Comparison of ENCODE assay signal across 18 cellular contexts in genomic region chr2:152165780-152166179, GRCh38. TPM values are rescaled to one million over a fixed set of nuclear protein-coding genes. Genes with fewer than 3 reads are reported as not detected.
DNase-seq lines count a peak whose midpoint lies in the region; ATAC-seq, FAIRE-seq and TF ChIP-seq lines count a peak whose summit lies in the region.
"Had no signal": no experiment of that assay in that cellular context is flagged by ENCODE, and none has a peak within 500 bp of the region (broad histone marks: within the 10 kb centered on the region; RNA-seq: fewer than 3 reads in every experiment).

No MANE protein-coding gene starts in this region.

- no peaks in the 10 kb centered on the region for H3K27me3 Mint-ChIP-seq in activated naive CD4-positive, alpha-beta T cell treated with anti-CD3 and anti-CD28 coated beads, Interleukin-2, amount 10 ng/mL, durations not matched to agents 7 days and 5 days
- H3K27me3 Mint-ChIP-seq in activated naive CD4-positive, alpha-beta T cell treated with anti-CD3 and anti-CD28 coated beads for 36 hours (ENCODE audit: low read depth), result no peaks in the 10 kb centered on the region
- no peaks in the 10 kb centered on the region for H3K27me3 Mint-ChIP-seq in CD8-positive, alpha-beta T cell (ENCODE audit: low read depth)

- no peaks in the 10 kb centered on the region for H3K9me3 ChIP-seq in kidney (ENCODE audit: control insufficient read depth in 1 of 2, low read length in 2 of 2)
- H3K9me3 ChIP-seq in stomach, result no peaks in the 10 kb centered on the region
- no peaks in the 10 kb centered on the region for H3K9me3 ChIP-seq in CD8-positive, alpha-beta T cell (ENCODE audit: low read length)

- no peak for FAIRE-seq in kidney (lab: Jason Lieb, UNC)
- FAIRE-seq: RCC 7860 had no signal

- intact Hi-C loops in activated naive CD4-positive, alpha-beta T cell treated with anti-CD3 and anti-CD28 coated beads for 36 hours (cut with micrococcal nuclease), result loop anchor here (1.0 kb wide), 1 partner anchor 10 kb away; the partner anchor contains the start of gene STAM2
- intact Hi-C loops in kidney (cut with DNase I) (no loop called here), stomach (cut with DNase I; ENCODE audit: low total_unique reads) (no loop called here)
- intact Hi-C loops in CD8-positive, alpha-beta T cell (cut with DNase I, micrococcal nuclease), result no loop called here

- H3K4me1 Mint-ChIP-seq in activated naive CD4-positive, alpha-beta T cell treated with anti-CD3 and anti-CD28 coated beads, Interleukin-2, amount 10 ng/mL, durations not matched to agents 7 days and 5 days, result peaks cover 16% of the 10 kb centered on the region
- peaks cover 35% of the 10 kb centered on the region for H3K4me1 Mint-ChIP-seq in activated naive CD4-positive, alpha-beta T cell treated with anti-CD3 and anti-CD28 coated beads for 36 hours (ENCODE audit: low read depth)
- H3K4me1 Mint-ChIP-seq in CD8-positive, alpha-beta T cell (ENCODE audit: low read depth), result peaks cover 56% of the 10 kb centered on the region

- H3K4me1 ChIP-seq in kidney (ENCODE audit: control insufficient read depth in 1 of 2, insufficient read depth in 1 of 2, low read depth in 1 of 2, low read length in 2 of 2), result peaks cover 5 to 43% of the 10 kb centered on the region in 2 donors
- H3K4me1 ChIP-seq in stomach, result peaks cover 44 to 78% (median 67%) of the 10 kb centered on the region in 4 donors
- peaks cover 10% of the 10 kb centered on the region for H3K4me1 ChIP-seq in CD8-positive, alpha-beta T cell (ENCODE audit: insufficient read depth, low read length)

- no peak for ATAC-seq in HG03025 (IDR thresholded peaks at IDR 0.05; ENCODE audit: low FRiP score, unreplicated experiment)
- no peak for ATAC-seq in CD8-positive, alpha-beta T cell
- ATAC-seq: GM23338 had no signal

- DNase-seq in activated naive CD4-positive, alpha-beta T cell treated with anti-CD3 and anti-CD28 coated beads, Interleukin-2, amount 10 ng/mL, durations not matched to agents 7 days and 5 days, result no peak
- no peak for DNase-seq in activated naive CD4-positive, alpha-beta T cell treated with anti-CD3 and anti-CD28 coated beads for 36 hours
- DNase-seq in kidney (no peak), stomach (no peak)
- no peak for DNase-seq in activated CD4-positive, CD25-positive, alpha-beta regulatory T cell treated with anti-CD3 and anti-CD28 coated beads, Interleukin-2, amount 50 U/mL, for 72 hours
- DNase-seq in CD8-positive, alpha-beta T cell, result no peak
- DNase-seq: 8988T, C1 segment of cervical spinal cord, COR-L47, MV-4-11, NCI-H1436, NCI-H2081 treated with DMSO at 0.1 percent for 48 hours, NCI-H524, SHP77 had no signal

- H3K4me3 Mint-ChIP-seq in activated naive CD4-positive, alpha-beta T cell treated with anti-CD3 and anti-CD28 coated beads, Interleukin-2, amount 10 ng/mL, durations not matched to agents 7 days and 5 days, result no peak overlapping the region
- no peak overlapping the region for H3K4me3 Mint-ChIP-seq in activated naive CD4-positive, alpha-beta T cell treated with anti-CD3 and anti-CD28 coated beads for 36 hours
- H3K4me3 Mint-ChIP-seq in CD8-positive, alpha-beta T cell, result no peak overlapping the region
- H3K4me3 Mint-ChIP-seq: GM23338 had no signal

- WGBS in stomach, 5 donors, result 55 to 78% (median 57%) methylated on average over 7 of the region's 7 CpGs

- POLR2A ChIA-PET in CD8-positive, alpha-beta T cell (lab: Charles Lee), result no interaction called here

- TF ChIP-seq CTCF in VCaP (conservative IDR thresholded peaks at IDR 0.05) (no peak), kidney (IDR thresholded peaks at IDR 0.05; ENCODE audit: borderline replicate concordance, extremely low read depth, insufficient read depth) (no peak), stomach (IDR thresholded peaks at IDR 0.05) (no peak)
- TF ChIP-seq CTCF in CD8-positive, alpha-beta T cell (IDR thresholded peaks at IDR 0.05), result no peak

- CTCF ChIA-PET in activated naive CD4-positive, alpha-beta T cell treated with anti-CD3 and anti-CD28 coated beads, Interleukin-2, amount 10 ng/mL, durations not matched to agents 7 days and 5 days (lab: Charles Lee), result interaction anchor here (0.7 to 1.0 kb wide), 2 partner anchors 10 to 473 kb away, joined by 3 to 4 read pairs; partner anchors contain the start of gene STAM2
- CTCF ChIA-PET in activated naive CD4-positive, alpha-beta T cell treated with anti-CD3 and anti-CD28 coated beads for 36 hours (lab: Charles Lee), result no interaction called here
- CTCF ChIA-PET in CD8-positive, alpha-beta T cell (lab: Charles Lee), result no interaction called here

- H3K27ac ChIP-seq in VCaP, result 0 out of 2 replicates have a peak overlapping the region, but pooled peaks have one; percentile 34
- peak overlapping the region; percentile 53 to 80 for H3K27ac ChIP-seq in kidney (ENCODE audit: low read depth in 2 of 2, low read length in 2 of 2)
- H3K27ac ChIP-seq in stomach, result peak overlapping the region in 4 of 5 donors; percentile 8 to 96 (median 55)
- no peak overlapping the region for H3K27ac ChIP-seq in CD8-positive, alpha-beta T cell (ENCODE audit: low read depth, low read length)

- no peak for TF ChIP-seq EP300 in stomach (IDR thresholded peaks at IDR 0.05)

- peaks cover 2% of the 10 kb centered on the region for H3K9me3 Mint-ChIP-seq in activated naive CD4-positive, alpha-beta T cell treated with anti-CD3 and anti-CD28 coated beads, Interleukin-2, amount 10 ng/mL, durations not matched to agents 7 days and 5 days
- H3K9me3 Mint-ChIP-seq in activated naive CD4-positive, alpha-beta T cell treated with anti-CD3 and anti-CD28 coated beads for 36 hours, result no peaks in the 10 kb centered on the region
- no peaks in the 10 kb centered on the region for H3K9me3 Mint-ChIP-seq in CD8-positive, alpha-beta T cell

- peaks cover 6% of the 10 kb centered on the region for H3K36me3 Mint-ChIP-seq in activated naive CD4-positive, alpha-beta T cell treated with anti-CD3 and anti-CD28 coated beads, Interleukin-2, amount 10 ng/mL, durations not matched to agents 7 days and 5 days
- peaks cover 6% of the 10 kb centered on the region for H3K36me3 Mint-ChIP-seq in activated naive CD4-positive, alpha-beta T cell treated with anti-CD3 and anti-CD28 coated beads for 36 hours (ENCODE audit: low read depth)
- peaks cover 15% of the 10 kb centered on the region for H3K36me3 Mint-ChIP-seq in CD8-positive, alpha-beta T cell

- H3K27me3 ChIP-seq in stomach, result no peaks in the 10 kb centered on the region
- no peaks in the 10 kb centered on the region for H3K27me3 ChIP-seq in CD8-positive, alpha-beta T cell (ENCODE audit: insufficient read depth, low read length)

- TF ChIP-seq POLR2A in stomach (IDR thresholded peaks at IDR 0.05), result no peak

- H3K4me3 ChIP-seq in kidney (ENCODE audit: low read length in 2 of 2), result no peak overlapping the region
- H3K4me3 ChIP-seq in stomach, result no peak overlapping the region
- no peak overlapping the region for H3K4me3 ChIP-seq in CD8-positive, alpha-beta T cell (ENCODE audit: low read depth, low read length)
- H3K4me3 ChIP-seq: GM23338 had no signal

- H3K9ac ChIP-seq in kidney (ENCODE audit: low read length in 2 of 2), result peak overlapping the region in 1 of 2 donors; percentile 34

- H3K27ac Mint-ChIP-seq in activated naive CD4-positive, alpha-beta T cell treated with anti-CD3 and anti-CD28 coated beads, Interleukin-2, amount 10 ng/mL, durations not matched to agents 7 days and 5 days, result peak overlapping the region; percentile 5
- no peak overlapping the region for H3K27ac Mint-ChIP-seq in activated naive CD4-positive, alpha-beta T cell treated with anti-CD3 and anti-CD28 coated beads for 36 hours
- H3K27ac Mint-ChIP-seq in CD8-positive, alpha-beta T cell, result no peak overlapping the region
- H3K27ac Mint-ChIP-seq: GM23338 had no signal

- H3K36me3 ChIP-seq in kidney (ENCODE audit: control insufficient read depth in 1 of 2, insufficient read depth in 2 of 2, low read length in 2 of 2) (no peaks in the 10 kb centered on the region), stomach (no peaks in the 10 kb centered on the region)
- H3K36me3 ChIP-seq in CD8-positive, alpha-beta T cell (ENCODE audit: insufficient read depth, low read length), result no peaks in the 10 kb centered on the region

RNA-seq across cellular contexts. Expression of gene STAM2, which starts 9.8 kb away (rescaled TPM):
- 10 to 100 TPM in 1 of 2 experiments, 1 to 10 TPM in 1; 9.6 to 10.8 TPM for total RNA-seq in activated naive CD4-positive, alpha-beta T cell treated with anti-CD3 and anti-CD28 coated beads for 36 hours
- total RNA-seq in kidney (41.1 TPM), stomach (10 to 100 TPM in 4 of 5 donors, 1 to 10 TPM in 1; 4.9 to 55.3 (median 32.6) TPM)
- polyA plus RNA-seq in kidney (ENCODE audit: insufficient read depth, low read depth, low replicate concordance) (12.5 TPM), stomach (1 to 10 TPM; 7.0 to 9.9 (median 7.6) TPM)
- 1 to 10 TPM; 3.2 to 5.7 TPM for total RNA-seq in CD8-positive, alpha-beta T cell
